Comparison of ENCODE assay signal across 21 cellular contexts in genomic region chr9:36551129-36551528, GRCh38. TPM values are rescaled to one million over a fixed set of nuclear protein-coding genes. Genes with fewer than 3 reads are reported as not detected.
"Had no signal": no experiment of that assay in that cellular context is flagged by ENCODE, and none has a peak within 500 bp of the region (broad histone marks: within the 10 kb centered on the region; RNA-seq: fewer than 3 reads in every experiment).

No MANE protein-coding gene starts in this region.

- H3K4me3 ChIP-seq: body of pancreas, gastrocnemius medialis, heart left ventricle, left ventricle myocardium inferior, suprapubic skin, transverse colon, uterus had no signal

- H3K36me3 Mint-ChIP-seq: activated naive CD4-positive, alpha-beta T cell treated with anti-CD3 and anti-CD28 coated beads, Interleukin-2, amount 50 U/mL, for 24 hours had no signal

- H3K4me3 Mint-ChIP-seq: activated naive CD4-positive, alpha-beta T cell treated with anti-CD3 and anti-CD28 coated beads, Interleukin-2, amount 50 U/mL, for 24 hours; activated T-cell treated with anti-CD3 and anti-CD28 coated beads, Interleukin-2, amount 50 U/mL, for 72 hours; effector memory CD8-positive, alpha-beta T cell; stimulated activated naive CD8-positive, alpha-beta T cell treated with anti-CD3 and anti-CD28 coated beads, Interleukin-15, Interleukin-2, amounts not matched to agents 100 ng/mL and 50 ng/mL, for 24 hours; T-helper 17 cell had no signal

- H3K27ac ChIP-seq: body of pancreas, gastrocnemius medialis, heart left ventricle, left ventricle myocardium inferior, suprapubic skin, transverse colon, uterus, WERI-Rb-1 had no signal

- H3K9me3 ChIP-seq: body of pancreas, gastrocnemius medialis, heart left ventricle, left ventricle myocardium inferior, suprapubic skin, transverse colon, uterus had no signal

- ATAC-seq: body of pancreas; effector memory CD8-positive, alpha-beta T cell; gastrocnemius medialis; heart left ventricle; T-helper 17 cell had no signal

- H3K9me3 Mint-ChIP-seq: activated naive CD4-positive, alpha-beta T cell treated with anti-CD3 and anti-CD28 coated beads, Interleukin-2, amount 50 U/mL, for 24 hours; activated T-cell treated with anti-CD3 and anti-CD28 coated beads, Interleukin-2, amount 50 U/mL, for 72 hours; effector memory CD8-positive, alpha-beta T cell; stimulated activated naive CD8-positive, alpha-beta T cell treated with anti-CD3 and anti-CD28 coated beads, Interleukin-15, Interleukin-2, amounts not matched to agents 100 ng/mL and 50 ng/mL, for 24 hours had no signal

- DNase-seq: activated CD4-positive, alpha-beta T cell treated with anti-CD3 and anti-CD28 coated beads for 1 hour; activated effector memory CD4-positive, alpha-beta T cell treated with anti-CD3 and anti-CD28 coated beads, Interleukin-2, amount 50 U/mL, for 16 hours; activated T-cell treated with anti-CD3 and anti-CD28 coated beads, Interleukin-2, amount 50 U/mL, for 72 hours; body of pancreas; effector memory CD8-positive, alpha-beta T cell; gastrocnemius medialis; heart left ventricle; left ventricle myocardium inferior; mammary epithelial cell; midbrain; occipital lobe; small intestine; stimulated activated CD4-positive, alpha-beta T cell treated with anti-CD3 and anti-CD28 coated beads, Interleukin-15, amount 100 ng/mL, for 24 hours; stimulated activated CD4-positive, alpha-beta T cell treated with anti-CD3 and anti-CD28 coated beads, Interleukin-2, amount 100 ng/mL, for 48 hours; T-helper 17 cell; transverse colon; uterus; WERI-Rb-1 had no signal

- H3K27ac Mint-ChIP-seq: activated naive CD4-positive, alpha-beta T cell treated with anti-CD3 and anti-CD28 coated beads, Interleukin-2, amount 50 U/mL, for 24 hours; activated T-cell treated with anti-CD3 and anti-CD28 coated beads, Interleukin-2, amount 50 U/mL, for 72 hours; effector memory CD8-positive, alpha-beta T cell; stimulated activated naive CD8-positive, alpha-beta T cell treated with anti-CD3 and anti-CD28 coated beads, Interleukin-15, Interleukin-2, amounts not matched to agents 100 ng/mL and 50 ng/mL, for 24 hours; T-helper 17 cell had no signal

- H3K36me3 ChIP-seq: gastrocnemius medialis, heart left ventricle, left ventricle myocardium inferior, suprapubic skin, transverse colon, uterus, WERI-Rb-1 had no signal

- H3K27me3 ChIP-seq: body of pancreas, gastrocnemius medialis, suprapubic skin, transverse colon, uterus had no signal

- FAIRE-seq: small intestine had no signal

- H3K4me1 ChIP-seq: body of pancreas, gastrocnemius medialis, heart left ventricle, left ventricle myocardium inferior, suprapubic skin, transverse colon, uterus had no signal

RNA-seq across cellular contexts. Expression of gene MELK, which starts 21.6 kb away (rescaled TPM):
- total RNA-seq: body of pancreas had no signal
